14 cellular contexts compared by ENCODE assay signal in the genomic region with DNA sequence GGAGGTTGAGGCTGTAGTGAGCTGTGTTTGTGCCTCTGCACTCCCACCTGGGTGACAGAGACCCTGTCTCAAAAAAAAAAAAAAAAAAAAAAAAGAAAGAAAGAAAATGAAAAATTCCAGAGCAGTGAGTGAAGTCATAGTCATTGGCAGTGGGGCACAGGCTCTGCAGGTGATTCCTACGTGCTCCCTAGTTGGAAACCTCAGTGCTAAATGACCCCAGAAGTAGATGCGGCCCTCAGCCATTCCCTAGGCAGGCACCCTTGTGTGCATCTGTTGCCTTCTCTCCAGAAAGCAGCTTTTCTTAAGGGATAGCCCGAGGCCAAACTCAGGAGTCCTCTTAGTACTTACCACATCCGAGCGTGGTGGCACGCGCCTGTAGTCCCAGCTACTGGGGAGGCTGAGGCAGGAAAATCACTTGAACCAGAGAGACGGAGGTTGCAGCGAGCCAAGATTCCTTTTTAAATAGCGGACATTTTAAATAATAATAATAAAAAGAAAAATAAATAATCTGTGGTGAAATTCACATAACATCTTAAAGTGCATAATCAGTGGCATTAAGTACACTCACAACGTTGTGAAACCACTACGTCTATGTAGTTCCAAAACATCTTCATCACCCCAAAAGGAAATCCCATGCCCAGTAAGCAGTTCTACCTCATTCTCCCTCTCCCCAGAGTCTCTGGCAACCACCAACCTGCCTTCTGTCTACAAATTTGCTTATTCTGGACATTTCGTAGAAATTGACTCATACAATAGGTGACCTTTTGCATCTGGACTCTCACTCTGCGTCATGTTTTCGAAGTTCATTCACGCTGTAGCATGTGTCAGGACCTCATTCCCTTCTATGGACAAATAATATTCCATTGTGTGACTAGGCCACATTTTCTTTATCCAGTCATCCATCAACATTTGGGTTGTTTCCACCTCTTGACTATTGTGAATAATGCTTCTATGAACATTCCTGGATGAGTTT. TPM values are rescaled to one million over a fixed set of nuclear protein-coding genes. Genes with fewer than 3 reads are reported as not detected.
DNase-seq lines count a peak whose midpoint lies in the region; ATAC-seq, FAIRE-seq and TF ChIP-seq lines count a peak whose summit lies in the region.
"Had no signal": no experiment of that assay in that cellular context is flagged by ENCODE, and none has a peak within 500 bp of the region (broad histone marks: within the 10 kb centered on the region; RNA-seq: fewer than 3 reads in every experiment).

No MANE protein-coding gene starts in this region.

- H3K4me2 ChIP-seq in HepG2 (ENCODE audit: low read depth, low read length): no peak overlapping the region

- ATAC-seq in HepG2: no peak
- no peak for ATAC-seq in right lobe of liver
- ATAC-seq in thoracic aorta (ENCODE audit: insufficient number of reproducible peaks, low FRiP score, low read depth): no peak
- no peak for ATAC-seq in HG03175 (IDR thresholded peaks at IDR 0.05; ENCODE audit: unreplicated experiment)
- ATAC-seq: effector memory CD8-positive, alpha-beta T cell had no signal

- H3K27ac ChIP-seq in HepG2 (ENCODE audit: extremely low read length, insufficient read depth, low read length) (peak overlapping the region; percentile 3), right lobe of liver (no peak overlapping the region), thoracic aorta (peak overlapping the region; percentile 69 to 76)
- H3K27ac ChIP-seq: SK-N-MC had no signal

- POLR2A ChIA-PET in HepG2 (lab: Yijun Ruan, JAX): interaction anchor here (0.7 to 24.7 kb wide), 4 partner anchors 10 to 19 kb away, joined by 3 to 1379 read pairs (median 6); partner anchors contain the start of gene SPHK1

- FAIRE-seq in HepG2 (lab: Jason Lieb, UNC): no peak

- TF ChIP-seq EP300 in HepG2 (IDR thresholded peaks at IDR 0.05; ENCODE audit: low read depth in 2 of 2, low read length in 2 of 2): no peak
- TF ChIP-seq EP300 in HepG2 (CRISPR knock-in tag; IDR thresholded peaks at IDR 0.05; ENCODE audit: borderline replicate concordance): no peak

- no peak overlapping the region for H3K4me3 ChIP-seq in HepG2 (replicated peaks in 1 of 3; ENCODE audit: insufficient read depth in 1 of 3, low read depth in 2 of 3, low read length in 3 of 3)
- H3K4me3 ChIP-seq in right lobe of liver: no peak overlapping the region
- H3K4me3 ChIP-seq in thoracic aorta: no peak overlapping the region
- H3K4me3 ChIP-seq: SK-N-MC had no signal

- WGBS in HepG2 (ENCODE audit: low lambda C conversion rate): 93% methylated on average over 16 of the region's 16 CpGs
- 83% methylated on average over 15 of the region's 16 CpGs for WGBS in right lobe of liver (ENCODE audit: insufficient coverage, low coverage, low lambda C conversion rate, missing lambda C conversion rate)

- TF ChIP-seq CTCF in HepG2 (CRISPR knock-in tag; IDR thresholded peaks at IDR 0.05): no peak
- no peak for TF ChIP-seq CTCF in right lobe of liver (IDR thresholded peaks at IDR 0.05)
- no peak for TF ChIP-seq CTCF in thoracic aorta (IDR thresholded peaks at IDR 0.05)

- H3K27me3 ChIP-seq in HepG2 (ENCODE audit: control insufficient read depth in 1 of 2, insufficient read depth in 2 of 2, low read length in 2 of 2) (no peaks in the 10 kb centered on the region), right lobe of liver (no peaks in the 10 kb centered on the region), thoracic aorta (replicated peaks; ENCODE audit: insufficient read depth) (no peaks in the 10 kb centered on the region)

- H3K36me3 ChIP-seq in HepG2 (replicated peaks in 1 of 2; ENCODE audit: control insufficient read depth in 1 of 2, insufficient read depth in 2 of 2, low read length in 2 of 2) (no peaks in the 10 kb centered on the region), right lobe of liver (no peaks in the 10 kb centered on the region), thoracic aorta (no peaks in the 10 kb centered on the region)

- in situ Hi-C loops in HepG2 (cut with HindIII; ENCODE audit: extremely low pct_ligation_motif_present, low pct_unique_long_range_greater_than_20kb): no loop called here

- intact Hi-C loops in HepG2 (cut with micrococcal nuclease; ENCODE audit: unreplicated experiment): loop anchor here (2.0 kb wide), 1 partner anchor 13 kb away; the partner anchor contains the start of gene SPHK1
- intact Hi-C loops in right lobe of liver (cut with DNase I): no loop called here

- no peak overlapping the region for H2AFZ ChIP-seq in HepG2 (ENCODE audit: low read length)

- no peak overlapping the region for H3K9ac ChIP-seq in HepG2 (ENCODE audit: insufficient read depth, low read depth, low read length)

- H4K20me1 ChIP-seq in HepG2 (ENCODE audit: insufficient read depth, low read length): no peaks in the 10 kb centered on the region

- CTCF ChIA-PET in HepG2 (lab: Yijun Ruan, JAX; ENCODE audit: low intra/inter-chr PET ratio, low total read pairs): no interaction called here

- TF ChIP-seq POLR2A in HepG2 (IDR thresholded peaks at IDR 0.05; ENCODE audit: insufficient read depth in 1 of 2, low read depth in 2 of 2, low read length in 2 of 2) (0 out of 4 replicates have a peak, but pooled peaks of 1 of the 2 experiments have one; percentile 13), right lobe of liver (IDR thresholded peaks at IDR 0.05) (no peak)

- H3K79me2 ChIP-seq in HepG2 (ENCODE audit: insufficient read depth, low read length): peaks cover 2% of the 10 kb centered on the region

- no TSS peak for BruUV-seq in HepG2 (replicated peaks; lab: Mats Ljungman, UMichigan)

- DNase-seq in HepG2 (ENCODE audit: low spot score) (no peak), right lobe of liver (no peak), amniotic stem cell (lab: John Stamatoyannopoulos, UW) (peak; percentile 63), fibroblast of the conjunctiva (ENCODE audit: low read depth) (peak; percentile 72), thoracic aorta (ENCODE audit: low spot score) (no peak), SKM-1 treated with dmso at 0.1 percent for 144 hours (lab: John Stamatoyannopoulos, UW; ENCODE audit: unreplicated experiment) (no peak), T-helper 2 cell (no peak)
- DNase-seq: activated CD4-positive, alpha-beta T cell treated with anti-CD3 and anti-CD28 coated beads, Interleukin-2, amount 10 ng/mL, durations not matched to agents 7 days and 5 days; activated naive CD4-positive, alpha-beta T cell treated with anti-CD3 and anti-CD28 coated beads, Interleukin-2, amount 10 ng/mL, durations not matched to agents 7 days and 5 days; effector memory CD8-positive, alpha-beta T cell; NCI-H510A; stimulated activated naive CD4-positive, alpha-beta T cell had no signal

- no peak for TF ChIP-seq RAD21 in HepG2 (CRISPR knock-in tag; IDR thresholded peaks at IDR 0.05)

- H3K4me1 ChIP-seq in HepG2 (ENCODE audit: insufficient read depth, low read length) (peaks cover 86% of the 10 kb centered on the region), right lobe of liver (peaks cover 0 to 7% (median 0%) of the 10 kb centered on the region in 4 donors), thoracic aorta (ENCODE audit: control insufficient read depth in 1 of 2, low read depth in 2 of 2) (peaks cover 4 to 13% of the 10 kb centered on the region in 2 donors)

- H3K9me3 ChIP-seq in HepG2 (ENCODE audit: low read length) (peaks cover 8% of the 10 kb centered on the region), right lobe of liver (no peaks in the 10 kb centered on the region), thoracic aorta (no peaks in the 10 kb centered on the region)

RNA-seq across cellular contexts. Expression of gene SPHK1, which starts 12.5 kb away (rescaled TPM):
- total RNA-seq in HepG2 (2016; rRNA removed; fragmentation: Illumina TruSeq; extraction: Trizol): 111 and 160 TPM in 2 replicates
- 48.7 and 63.1 TPM in 2 replicates for total RNA-seq in HepG2 (2016; cell fraction: cytosol; rRNA removed; fragmentation: Illumina TruSeq; extraction: Trizol; ENCODE audit: low read depth)
- total RNA-seq in HepG2 (2016; cell fraction: insoluble cytoplasmic fraction; rRNA removed; fragmentation: Illumina TruSeq; extraction: Trizol): 101 and 161 TPM in 2 replicates
- 105 and 128 TPM in 2 replicates for total RNA-seq in HepG2 (2016; cell fraction: membrane; rRNA removed; fragmentation: Illumina TruSeq; extraction: Trizol)
- 124 and 150 TPM in 2 replicates for total RNA-seq in HepG2 (2016; cell fraction: nucleus; rRNA removed; fragmentation: Illumina TruSeq; extraction: Trizol)
- 129 and 137 TPM in 2 replicates for polyA plus RNA-seq in HepG2 (2011; rRNA removed)
- 113 and 185 TPM in 2 replicates for polyA plus RNA-seq in HepG2 (2011; cell fraction: cytosol; rRNA removed)
- 814 and 941 TPM in 2 replicates for polyA plus RNA-seq in HepG2 (2011; cell fraction: nucleus; rRNA removed)
- polyA plus RNA-seq in HepG2 (2012): 59.0 and 123 TPM in 2 replicates
- 41.1 and 53.2 TPM in 2 replicates for polyA plus RNA-seq in HepG2 (2016; cell fraction: cytosol; fragmentation: Illumina TruSeq; extraction: Trizol; ENCODE audit: low read depth)
- polyA plus RNA-seq in HepG2 (2016; cell fraction: insoluble cytoplasmic fraction; fragmentation: Illumina TruSeq; extraction: Trizol; ENCODE audit: low read depth): 89.1 and 103 TPM in 2 replicates
- 74.4 and 85.2 TPM in 2 replicates for polyA plus RNA-seq in HepG2 (2016; cell fraction: membrane; fragmentation: Illumina TruSeq; extraction: Trizol; ENCODE audit: low read depth)
- 289 and 305 TPM in 2 replicates for polyA plus RNA-seq in HepG2 (2016; cell fraction: nucleus; fragmentation: Illumina TruSeq; extraction: Trizol; ENCODE audit: insufficient read depth, low read depth)
- 11.2 and 115 TPM in 2 replicates for polyA minus RNA-seq in HepG2 (2011; rRNA and poly(A)+ RNA removed; ENCODE audit: low replicate concordance)
- polyA minus RNA-seq in HepG2 (2011; cell fraction: cytosol; rRNA and poly(A)+ RNA removed): 29.9 and 32.1 TPM in 2 replicates
- 63.9 and 90.6 TPM in 2 replicates for polyA minus RNA-seq in HepG2 (2011; cell fraction: nucleus; rRNA and poly(A)+ RNA removed)
- 1 to 10 TPM in 4 of 6 experiments, under 1 TPM in 2; 0.35 to 2.6 (median 1.5) TPM for total RNA-seq in right lobe of liver
- 10 to 100 TPM; 46.8 to 47.4 TPM for total RNA-seq in thoracic aorta

RNA-seq across cellular contexts. Expression of gene PRPSAP1, which starts 18.2 kb away (rescaled TPM):
- 91.1 and 115 TPM in 2 replicates for total RNA-seq in HepG2 (2016; rRNA removed; fragmentation: Illumina TruSeq; extraction: Trizol)
- 50.9 and 56.3 TPM in 2 replicates for total RNA-seq in HepG2 (2016; cell fraction: cytosol; rRNA removed; fragmentation: Illumina TruSeq; extraction: Trizol; ENCODE audit: low read depth)
- 93.8 and 106 TPM in 2 replicates for total RNA-seq in HepG2 (2016; cell fraction: insoluble cytoplasmic fraction; rRNA removed; fragmentation: Illumina TruSeq; extraction: Trizol)
- total RNA-seq in HepG2 (2016; cell fraction: membrane; rRNA removed; fragmentation: Illumina TruSeq; extraction: Trizol): 62.1 and 63.3 TPM in 2 replicates
- 97.5 and 106 TPM in 2 replicates for total RNA-seq in HepG2 (2016; cell fraction: nucleus; rRNA removed; fragmentation: Illumina TruSeq; extraction: Trizol)
- 314 and 325 TPM in 2 replicates for polyA plus RNA-seq in HepG2 (2011; rRNA removed)
- 244 and 264 TPM in 2 replicates for polyA plus RNA-seq in HepG2 (2011; cell fraction: cytosol; rRNA removed)
- 676 and 852 TPM in 2 replicates for polyA plus RNA-seq in HepG2 (2011; cell fraction: nucleus; rRNA removed)
- 192 and 251 TPM in 2 replicates for polyA plus RNA-seq in HepG2 (2012)
- polyA plus RNA-seq in HepG2 (2016; cell fraction: cytosol; fragmentation: Illumina TruSeq; extraction: Trizol; ENCODE audit: low read depth): 24.9 and 31.2 TPM in 2 replicates
- polyA plus RNA-seq in HepG2 (2016; cell fraction: insoluble cytoplasmic fraction; fragmentation: Illumina TruSeq; extraction: Trizol; ENCODE audit: low read depth): 142 and 162 TPM in 2 replicates
- polyA plus RNA-seq in HepG2 (2016; cell fraction: membrane; fragmentation: Illumina TruSeq; extraction: Trizol; ENCODE audit: low read depth): 50.3 and 53.9 TPM in 2 replicates
- polyA plus RNA-seq in HepG2 (2016; cell fraction: nucleus; fragmentation: Illumina TruSeq; extraction: Trizol; ENCODE audit: insufficient read depth, low read depth): 198 and 200 TPM in 2 replicates
- polyA minus RNA-seq in HepG2 (2011; rRNA and poly(A)+ RNA removed; ENCODE audit: low replicate concordance): 54.9 and 219 TPM in 2 replicates
- 108 and 118 TPM in 2 replicates for polyA minus RNA-seq in HepG2 (2011; cell fraction: cytosol; rRNA and poly(A)+ RNA removed)
- 292 and 371 TPM in 2 replicates for polyA minus RNA-seq in HepG2 (2011; cell fraction: nucleus; rRNA and poly(A)+ RNA removed)
- total RNA-seq in right lobe of liver: 10 to 100 TPM; 39.3 to 55.6 (median 45.1) TPM
- 10 to 100 TPM; 57.8 to 83.9 TPM for total RNA-seq in thoracic aorta

Comparison
In these comparisons a context has a peak if more than half of its experiments do, and no peak if none do; other contexts are left out.
1. H3K27ac ChIP-seq: peak in HepG2 (single experiment) and thoracic aorta (2 of 2); none in right lobe of liver (0 of 3).
2. RNA of gene SPHK1, which starts 12.5 kb away (total RNA-seq): 48.7 to 161 TPM in HepG2 and 46.8 to 47.4 TPM in thoracic aorta; 0.35 to 2.6 TPM in right lobe of liver; every median in the first group is over 10 times any median in the second.
3. DNase-seq: peak in amniotic stem cell (single experiment) and fibroblast of the conjunctiva (single experiment); none in HepG2 (single experiment), right lobe of liver (0 of 3), thoracic aorta (single experiment), SKM-1 treated with dmso at 0.1 percent for 144 hours (single experiment) and T-helper 2 cell (0 of 5).